ENCODE assay signal across 12 cellular contexts in the genomic region with DNA sequence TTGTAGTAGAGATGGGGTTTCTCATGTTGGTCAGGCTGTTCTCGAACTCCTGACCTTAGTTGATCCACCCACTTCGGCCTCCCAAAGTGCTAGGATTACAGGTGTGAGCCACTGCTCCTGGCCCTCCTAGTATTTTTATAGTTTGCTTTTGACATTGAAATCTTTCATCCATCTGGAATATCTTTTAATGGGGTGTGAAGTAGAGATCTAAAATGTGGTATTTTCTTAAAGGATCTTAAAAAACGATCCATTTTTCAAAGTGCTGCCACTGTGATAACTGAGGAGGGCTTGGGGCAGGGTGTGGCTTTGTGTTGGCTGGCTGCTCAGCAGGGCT. TPM values are rescaled to one million over a fixed set of nuclear protein-coding genes. Genes with fewer than 3 reads are reported as not detected.
DNase-seq lines count a peak whose midpoint lies in the region; ATAC-seq and TF ChIP-seq lines count a peak whose summit lies in the region.
"Had no signal": no experiment of that assay in that cellular context is flagged by ENCODE, and none has a peak within 500 bp of the region (broad histone marks: within the 10 kb centered on the region; RNA-seq: fewer than 3 reads in every experiment).

No MANE protein-coding gene starts in this region.

- peaks cover 84% of the 10 kb centered on the region for H3K79me2 ChIP-seq in PC-9 (ENCODE audit: low read depth)

- H3F3A ChIP-seq in PC-9 (ENCODE audit: insufficient read depth, low read depth), result peaks cover 30% of the 10 kb centered on the region

- no peaks in the 10 kb centered on the region for H3K27me3 Mint-ChIP-seq in dendritic cell treated with granulocyte-macrophage colony-stimulating factor and Interleukin-4, amounts not matched to agents 40 ng/mL and 50 ng/mL, for 4 days
- H3K27me3 Mint-ChIP-seq: B cell; CD4-positive, alpha-beta T cell had no signal

- in situ Hi-C loops in gastrocnemius medialis (cut with MboI; ENCODE audit: low sequenced_read_pairs in 4 of 4), result no loop called here

- H3K4me1 ChIP-seq in PC-9 (replicated peaks; ENCODE audit: insufficient read depth), result peaks cover 37% of the 10 kb centered on the region
- H3K4me1 ChIP-seq in gastrocnemius medialis, result peaks cover 49 to 79% of the 10 kb centered on the region in 2 donors
- H3K4me1 ChIP-seq in effector memory CD4-positive, alpha-beta T cell (ENCODE audit: control insufficient read depth, insufficient read depth, low read length, poor library complexity, severe bottlenecking), result no peaks in the 10 kb centered on the region

- no peak overlapping the region for H2AFZ ChIP-seq in PC-9

- no peaks in the 10 kb centered on the region for H3K9me3 ChIP-seq in PC-9 (ENCODE audit: insufficient read depth, low read depth)
- H3K9me3 ChIP-seq in gastrocnemius medialis, result no peaks in the 10 kb centered on the region
- H3K9me3 ChIP-seq in effector memory CD4-positive, alpha-beta T cell (ENCODE audit: control insufficient read depth, low read length), result no peaks in the 10 kb centered on the region

- TF ChIP-seq CTCF in PC-9 (conservative IDR thresholded peaks at IDR 0.05), result no peak
- no peak for TF ChIP-seq CTCF in gastrocnemius medialis (IDR thresholded peaks at IDR 0.05 in 4 of 5, conservative IDR thresholded peaks at IDR 0.05 in 1 of 5)

- H3K27me3 ChIP-seq in PC-9 (ENCODE audit: insufficient read depth, low read depth) (no peaks in the 10 kb centered on the region), gastrocnemius medialis (no peaks in the 10 kb centered on the region)
- H3K27me3 ChIP-seq in effector memory CD4-positive, alpha-beta T cell (replicated peaks; ENCODE audit: control insufficient read depth, insufficient read depth, low read length, poor library complexity, severe bottlenecking), result no peaks in the 10 kb centered on the region

- TF ChIP-seq POLR2A in gastrocnemius medialis (IDR thresholded peaks at IDR 0.05), result no peak

- H3K27ac ChIP-seq in PC-9, result peak overlapping the region; percentile 98; the same call in 1 of the 2 replicates
- H3K27ac ChIP-seq in gastrocnemius medialis, result peak overlapping the region; percentile 84 to 89 (median 87)
- no peak overlapping the region for H3K27ac ChIP-seq in effector memory CD4-positive, alpha-beta T cell (ENCODE audit: insufficient read depth, low read length, poor library complexity, severe bottlenecking)

- no peak overlapping the region for H3K4me3 Mint-ChIP-seq in dendritic cell treated with granulocyte-macrophage colony-stimulating factor and Interleukin-4, amounts not matched to agents 40 ng/mL and 50 ng/mL, for 4 days
- H3K4me3 Mint-ChIP-seq: B cell; CD4-positive, alpha-beta T cell had no signal

- H3K4me3 ChIP-seq in PC-9 (no peak overlapping the region), gastrocnemius medialis (no peak overlapping the region)
- H3K4me3 ChIP-seq in effector memory CD4-positive, alpha-beta T cell (ENCODE audit: insufficient read depth, low read depth, low read length, poor library complexity, severe bottlenecking), result no peak overlapping the region

- H3K36me3 ChIP-seq in PC-9 (ENCODE audit: low read depth) (no peaks in the 10 kb centered on the region), gastrocnemius medialis (no peaks in the 10 kb centered on the region)
- H3K36me3 ChIP-seq in effector memory CD4-positive, alpha-beta T cell (ENCODE audit: control insufficient read depth, insufficient read depth, low read length), result peaks cover 8% of the 10 kb centered on the region

- no peak for DNase-seq in PC-9
- DNase-seq in gastrocnemius medialis, result no peak
- DNase-seq in NCI-H774 (lab: John Stamatoyannopoulos, UW), result no peak
- no peak for DNase-seq in effector memory CD4-positive, alpha-beta T cell
- DNase-seq: Calu3; CD4-positive, alpha-beta T cell; DMS79; Kasumi-1; NCI-H187 treated with DMSO at 0.1 percent for 48 hours; PC-3 had no signal

- POLR2A ChIA-PET in PC-9 (lab: Charles Lee; ENCODE audit: unreplicated experiment), result no interaction called here

- H3K4me1 Mint-ChIP-seq in dendritic cell treated with granulocyte-macrophage colony-stimulating factor and Interleukin-4, amounts not matched to agents 40 ng/mL and 50 ng/mL, for 4 days (ENCODE audit: low read depth), result peaks cover 80% of the 10 kb centered on the region

- intact Hi-C loops in PC-9 (cut with micrococcal nuclease; ENCODE audit: unreplicated experiment) (no loop called here), gastrocnemius medialis (cut with DNase I; ENCODE audit: low total_unique reads) (loop anchor here (2.0 kb wide), 1 partner anchor 23 kb away; a partner anchor contains a TSS)
- intact Hi-C loops in dendritic cell treated with granulocyte-macrophage colony-stimulating factor and Interleukin-4, amounts not matched to agents 40 ng/mL and 50 ng/mL, for 4 days (cut with micrococcal nuclease), result no loop called here

- H3K4me2 ChIP-seq in PC-9, result no peak overlapping the region

- H3K36me3 Mint-ChIP-seq in dendritic cell treated with granulocyte-macrophage colony-stimulating factor and Interleukin-4, amounts not matched to agents 40 ng/mL and 50 ng/mL, for 4 days (ENCODE audit: low read depth), result peaks cover 37% of the 10 kb centered on the region

- CTCF ChIA-PET in PC-9 (lab: Charles Lee), result no interaction called here

- BruUV-seq in PC-9 (replicated peaks; lab: Mats Ljungman, UMichigan), result no TSS peak

- no peak for ATAC-seq in gastrocnemius medialis
- ATAC-seq: PC-3 had no signal

- no peaks in the 10 kb centered on the region for H3K9me2 ChIP-seq in PC-9 (ENCODE audit: insufficient read depth)

- peak overlapping the region; percentile 41 for H3K27ac Mint-ChIP-seq in dendritic cell treated with granulocyte-macrophage colony-stimulating factor and Interleukin-4, amounts not matched to agents 40 ng/mL and 50 ng/mL, for 4 days
- H3K27ac Mint-ChIP-seq: B cell; CD4-positive, alpha-beta T cell had no signal

- no peaks in the 10 kb centered on the region for H4K20me1 ChIP-seq in PC-9 (ENCODE audit: insufficient read depth)

- H3K9me3 Mint-ChIP-seq in dendritic cell treated with granulocyte-macrophage colony-stimulating factor and Interleukin-4, amounts not matched to agents 40 ng/mL and 50 ng/mL, for 4 days, result no peaks in the 10 kb centered on the region
- H3K9me3 Mint-ChIP-seq: CD4-positive, alpha-beta T cell had no signal

RNA-seq across cellular contexts. Expression of a gene that starts 23.1 kb away (rescaled TPM):
- total RNA-seq in PC-9 (2021) (37.0 and 42.8 TPM in 2 replicates), gastrocnemius medialis (10 to 100 TPM in 3 of 4 donors, 1 to 10 TPM in 1; 9.0 to 18.5 (median 14.5) TPM)

RNA-seq across cellular contexts. Expression of a gene that starts 30.1 kb away (rescaled TPM):
- total RNA-seq in PC-9 (2021) (164 and 207 TPM in 2 replicates), gastrocnemius medialis (10 to 100 TPM; 19.1 to 40.0 (median 25.4) TPM)

RNA-seq across cellular contexts. Expression of a gene that starts 37.0 kb away (rescaled TPM):
- total RNA-seq in PC-9 (2021) (73.1 and 94.3 TPM in 2 replicates), gastrocnemius medialis (10 to 100 TPM; 59.6 to 87.5 (median 76.3) TPM)
